18 cellular contexts compared by ENCODE assay signal in genomic region chr6:35508542-35508941, GRCh38. TPM values are rescaled to one million over a fixed set of nuclear protein-coding genes. Genes with fewer than 3 reads are reported as not detected.
DNase-seq lines count a peak whose midpoint lies in the region; ATAC-seq, FAIRE-seq and TF ChIP-seq lines count a peak whose summit lies in the region.
"Had no signal": no experiment of that assay in that cellular context is flagged by ENCODE, and none has a peak within 500 bp of the region (broad histone marks: within the 10 kb centered on the region; RNA-seq: fewer than 3 reads in every experiment).

No MANE protein-coding gene starts in this region.

- BruUV-seq in Panc1 (replicated peaks; lab: Mats Ljungman, UMichigan): no TSS peak

- no peaks in the 10 kb centered on the region for H3K9me3 Mint-ChIP-seq in endothelial cell (ENCODE audit: unreplicated experiment)
- H3K9me3 Mint-ChIP-seq: CD4-positive, CD25-positive, alpha-beta regulatory T cell; IgD-negative memory B cell had no signal

- H3K4me1 Mint-ChIP-seq in endothelial cell (ENCODE audit: unreplicated experiment): peaks cover 3% of the 10 kb centered on the region
- H3K4me1 Mint-ChIP-seq: IgD-negative memory B cell had no signal

- H3K4me3 ChIP-seq in Panc1 (ENCODE audit: low read depth in 2 of 2, low read length in 2 of 2): no peak overlapping the region
- no peak overlapping the region for H3K4me3 ChIP-seq in osteoblast (ENCODE audit: insufficient read depth, low read length)

- H3K36me3 ChIP-seq in Panc1 (ENCODE audit: control insufficient read depth, insufficient read depth, low read length) (no peaks in the 10 kb centered on the region), osteoblast (ENCODE audit: insufficient read depth, low read length) (no peaks in the 10 kb centered on the region)

- H4K20me1 ChIP-seq in osteoblast (ENCODE audit: insufficient read depth, low read length): peaks cover 3% of the 10 kb centered on the region

- no peaks in the 10 kb centered on the region for H3K36me3 Mint-ChIP-seq in endothelial cell (ENCODE audit: low read depth, unreplicated experiment)
- H3K36me3 Mint-ChIP-seq: CD4-positive, CD25-positive, alpha-beta regulatory T cell; IgD-negative memory B cell had no signal

- no peak overlapping the region for H2AFZ ChIP-seq in osteoblast (ENCODE audit: low read length)

- peak overlapping the region; percentile 24 for H3K27ac Mint-ChIP-seq in endothelial cell (ENCODE audit: unreplicated experiment)
- H3K27ac Mint-ChIP-seq: CD4-positive, CD25-positive, alpha-beta regulatory T cell; IgD-negative memory B cell had no signal

- POLR2A ChIA-PET in Panc1 (lab: Charles Lee): no interaction called here

- no peak overlapping the region for H3K4me3 Mint-ChIP-seq in endothelial cell (ENCODE audit: unreplicated experiment)
- H3K4me3 Mint-ChIP-seq: IgD-negative memory B cell had no signal

- H3K79me2 ChIP-seq in osteoblast (ENCODE audit: insufficient read depth, low read length): no peaks in the 10 kb centered on the region

- CTCF ChIA-PET in Panc1 (lab: Charles Lee): interaction anchor here (2.0 kb wide), 1 partner anchor 14 kb away, joined by 9 read pairs; no protein-coding TSS in a partner anchor

- H3K27me3 ChIP-seq in Panc1 (ENCODE audit: control insufficient read depth, insufficient read depth, low read length) (no peaks in the 10 kb centered on the region), osteoblast (ENCODE audit: insufficient read depth, low read length) (peaks cover 50% of the 10 kb centered on the region)

- no peak for FAIRE-seq in urothelium cell line (lab: Jason Lieb, UNC)

- intact Hi-C loops in Panc1 (cut with micrococcal nuclease; ENCODE audit: unreplicated experiment): no loop called here

- in situ Hi-C loops in Panc1 (cut with HindIII; ENCODE audit: low pct_unique_long_range_greater_than_20kb, low sequenced_read_pairs): no loop called here

- TF ChIP-seq CTCF in Panc1 (IDR thresholded peaks at IDR 0.05) (no peak), endothelial cell (IDR thresholded peaks at IDR 0.05; ENCODE audit: unreplicated experiment) (no peak), osteoblast (IDR thresholded peaks at IDR 0.05; ENCODE audit: extremely low read depth, low read depth, low read length) (no peak)

- no peak overlapping the region for H3K4me2 ChIP-seq in osteoblast (ENCODE audit: insufficient read depth, low read length)

- no peaks in the 10 kb centered on the region for H3K9me3 ChIP-seq in Panc1 (ENCODE audit: control insufficient read depth, insufficient read depth, low read depth, low read length)
- H3K9me3 ChIP-seq in osteoblast (ENCODE audit: low read depth, low read length): no peaks in the 10 kb centered on the region

- no peaks in the 10 kb centered on the region for H3K4me1 ChIP-seq in Panc1 (ENCODE audit: control insufficient read depth, insufficient read depth, low read length)
- peaks cover 4% of the 10 kb centered on the region for H3K4me1 ChIP-seq in osteoblast (ENCODE audit: insufficient read depth, low read length)

- H3K27ac ChIP-seq in Panc1 (ENCODE audit: low read length): no peak overlapping the region
- no peak overlapping the region for H3K27ac ChIP-seq in osteoblast (ENCODE audit: low read depth, low read length)
- H3K27ac ChIP-seq: 22Rv1 had no signal

- ATAC-seq in Panc1: 0 out of 2 replicates have a peak, but pooled peaks have one; percentile 22
- no peak for ATAC-seq in HG02981 (IDR thresholded peaks at IDR 0.05; ENCODE audit: unreplicated experiment)
- ATAC-seq: HCT116 had no signal

- H3K27me3 Mint-ChIP-seq in endothelial cell (ENCODE audit: unreplicated experiment): peaks cover 10% of the 10 kb centered on the region

- peak; percentile 30 for DNase-seq in DMS53 (lab: John Stamatoyannopoulos, UW)
- DNase-seq in DMS53 treated with DMSO at 0.1 percent for 48 hours (lab: John Stamatoyannopoulos, UW; ENCODE audit: unreplicated experiment): no peak
- no peak for DNase-seq in Panc1 (ENCODE audit: low read depth, low spot score)
- no peak for DNase-seq in endothelial cell (ENCODE audit: low spot score)
- peak; percentile 27 for DNase-seq in osteoblast (ENCODE audit: insufficient read length, low spot score, missing footprints)
- DNase-seq in urothelium cell line (ENCODE audit: low spot score): no peak
- DNase-seq in NCI-H524 (lab: John Stamatoyannopoulos, UW): no peak
- DNase-seq: Calu3; CD4-positive, CD25-positive, alpha-beta regulatory T cell; GF-D8; GOT3; KG1 had no signal

RNA-seq across cellular contexts. Expression of gene TULP1, which starts 4.2 kb away (rescaled TPM):
- total RNA-seq in Panc1 (2021; ENCODE audit: unreplicated experiment) (not detected), endothelial cell (ENCODE audit: unreplicated experiment) (not detected), osteoblast (not detected in 2 replicates)
- polyA plus RNA-seq in Panc1 (2012; ENCODE audit: insufficient read length): not detected
- total RNA-seq: A673; Calu3; CD4-positive, CD25-positive, alpha-beta regulatory T cell had no signal
- polyA plus RNA-seq: BJ; CD4-positive, CD25-positive, alpha-beta regulatory T cell; IgD-negative memory B cell had no signal

RNA-seq across cellular contexts. Expression of gene TEAD3, which starts 11.7 kb away (rescaled TPM):
- 10.7 TPM for total RNA-seq in Panc1 (2021; ENCODE audit: unreplicated experiment)
- 14.6 TPM for polyA plus RNA-seq in Panc1 (2012; ENCODE audit: insufficient read length)
- 6.3 TPM for total RNA-seq in endothelial cell (ENCODE audit: unreplicated experiment)
- total RNA-seq in osteoblast: 10.9 and 11.2 TPM in 2 replicates
- total RNA-seq: CD4-positive, CD25-positive, alpha-beta regulatory T cell had no signal
- polyA plus RNA-seq: IgD-negative memory B cell had no signal

RNA-seq across cellular contexts. Expression of gene RPL10A, which starts 40.3 kb away (rescaled TPM):
- total RNA-seq in Panc1 (2021; ENCODE audit: unreplicated experiment) (732 TPM), endothelial cell (ENCODE audit: unreplicated experiment) (1,320 TPM), osteoblast (1,373 and 1,488 TPM in 2 replicates)
- polyA plus RNA-seq in Panc1 (2012; ENCODE audit: insufficient read length): 904 TPM

RNA-seq across cellular contexts. Expression of gene FANCE, which starts 56.4 kb away (rescaled TPM):
- total RNA-seq in Panc1 (2021; ENCODE audit: unreplicated experiment) (4.3 TPM), endothelial cell (ENCODE audit: unreplicated experiment) (21.8 TPM), osteoblast (13.8 and 16.6 TPM in 2 replicates)
- polyA plus RNA-seq in Panc1 (2012; ENCODE audit: insufficient read length): 2.8 TPM

Comparison
In these comparisons a context has a peak if more than half of its experiments do, and no peak if none do; other contexts are left out.
1. DNase-seq: peak in DMS53 (single experiment) and osteoblast (single experiment); none in DMS53 treated with DMSO at 0.1 percent for 48 hours (single experiment), Panc1 (single experiment), endothelial cell (single experiment), urothelium cell line (single experiment) and NCI-H524 (0 of 2).